In genomic region chr6:128303870-128304269, GRCh38 we compare ENCODE assay signal across 22 cellular contexts.
DNase-seq lines count a peak whose midpoint lies in the region; ATAC-seq and TF ChIP-seq lines count a peak whose summit lies in the region.
"Had no signal": no experiment of that assay in that cellular context is flagged by ENCODE, and none has a peak within 500 bp of the region (broad histone marks: within the 10 kb centered on the region; RNA-seq: fewer than 3 reads in every experiment).

No MANE protein-coding gene starts in this region.

- no peak overlapping the region for H3K27ac ChIP-seq in uterus
- H3K27ac ChIP-seq: A549; BLaER1 treated with 17β-estradiol and CSF1 and Interleukin-3, amounts not matched to agents 10 nM and 100 nM; SJSA1 had no signal

- TF ChIP-seq POLR2A in uterus (IDR thresholded peaks at IDR 0.05) = no peak

- no peaks in the 10 kb centered on the region for H3K36me3 ChIP-seq in uterus
- H3K36me3 ChIP-seq: BLaER1 treated with 17β-estradiol and CSF1 and Interleukin-3, amounts not matched to agents 10 nM and 100 nM; SJSA1 had no signal

- H3K9me3 ChIP-seq in uterus = no peaks in the 10 kb centered on the region
- H3K9me3 ChIP-seq: A549, SJSA1 had no signal

- TF ChIP-seq CTCF in fibroblast of mammary gland (conservative IDR thresholded peaks at IDR 0.05; ENCODE audit: control insufficient read depth, insufficient read depth, low read depth, low read length) = no peak
- TF ChIP-seq CTCF in uterus (IDR thresholded peaks at IDR 0.05) = no peak

- H3K27me3 ChIP-seq in uterus = no peaks in the 10 kb centered on the region
- H3K27me3 ChIP-seq: BLaER1 treated with 17β-estradiol and CSF1 and Interleukin-3, amounts not matched to agents 10 nM and 100 nM; SJSA1 had no signal

- ATAC-seq in activated CD8-positive, alpha-beta T cell treated with anti-CD3 and anti-CD28 coated beads, Interleukin-2, amount 10 ng/mL, durations not matched to agents 7 days and 5 days = no peak
- no peak for ATAC-seq in HG03097 (IDR thresholded peaks at IDR 0.05; ENCODE audit: low FRiP score, unreplicated experiment)
- no peak for ATAC-seq in GM18907 (IDR thresholded peaks at IDR 0.05; ENCODE audit: unreplicated experiment)
- ATAC-seq: A549; CD8-positive, alpha-beta T cell had no signal

- DNase-seq in AML-193 (lab: John Stamatoyannopoulos, UW) (peak; percentile 88 to 90), MV-4-11 (lab: John Stamatoyannopoulos, UW) (peak; percentile 98), SIG-M5 treated with dmso at 0.1 percent for 504 hours (lab: John Stamatoyannopoulos, UW; ENCODE audit: unreplicated experiment) (peak; percentile 90), fibroblast of mammary gland (ENCODE audit: low read depth) (peak; percentile 2), uterus (no peak)
- DNase-seq in activated CD8-positive, alpha-beta T cell treated with anti-CD3 and anti-CD28 coated beads, Interleukin-2, amount 10 ng/mL, durations not matched to agents 7 days and 5 days = no peak
- DNase-seq: CD8-positive, alpha-beta T cell; DMS53; Karpas-422; MM.1S; NCI-H1417; NCI-H187 treated with DMSO at 0.1 percent for 48 hours; NCI-H2227 treated with DMSO at 0.1 percent for 48 hours; NCI-H510A treated with DMSO at 0.1 percent for 48 hours; NCI-H774; SW 1271 had no signal

- POLR2A ChIA-PET in activated CD8-positive, alpha-beta T cell treated with anti-CD3 and anti-CD28 coated beads, Interleukin-2, amount 10 ng/mL, durations not matched to agents 7 days and 5 days (lab: Charles Lee) = no interaction called here

- H3K27ac Mint-ChIP-seq in activated CD8-positive, alpha-beta T cell treated with anti-CD3 and anti-CD28 coated beads, Interleukin-2, amount 10 ng/mL, durations not matched to agents 7 days and 5 days = no peak overlapping the region
- H3K27ac Mint-ChIP-seq: CD8-positive, alpha-beta T cell; IgD-negative memory B cell had no signal

- CTCF ChIA-PET in activated CD8-positive, alpha-beta T cell treated with anti-CD3 and anti-CD28 coated beads, Interleukin-2, amount 10 ng/mL, durations not matched to agents 7 days and 5 days (lab: Charles Lee) = no interaction called here

- no peaks in the 10 kb centered on the region for H3K4me1 ChIP-seq in uterus
- H3K4me1 ChIP-seq: A549; BLaER1 treated with 17β-estradiol and CSF1 and Interleukin-3, amounts not matched to agents 10 nM and 100 nM; SJSA1 had no signal

- peaks cover 13% of the 10 kb centered on the region for H3K4me1 Mint-ChIP-seq in activated CD8-positive, alpha-beta T cell treated with anti-CD3 and anti-CD28 coated beads, Interleukin-2, amount 10 ng/mL, durations not matched to agents 7 days and 5 days (ENCODE audit: low read depth)

- H3K4me3 ChIP-seq in fibroblast of mammary gland (ENCODE audit: control insufficient read depth, low read depth, low read length) (no peak overlapping the region), uterus (no peak overlapping the region)
- H3K4me3 ChIP-seq: A549; BLaER1 treated with 17β-estradiol and CSF1 and Interleukin-3, amounts not matched to agents 10 nM and 100 nM; SJSA1 had no signal

- intact Hi-C loops in uterus (cut with DNase I; ENCODE audit: low total_unique reads) = no loop called here

- H3K4me3 Mint-ChIP-seq in activated CD8-positive, alpha-beta T cell treated with anti-CD3 and anti-CD28 coated beads, Interleukin-2, amount 10 ng/mL, durations not matched to agents 7 days and 5 days = no peak overlapping the region
- H3K4me3 Mint-ChIP-seq: CD8-positive, alpha-beta T cell; IgD-negative memory B cell had no signal

- H3K9me3 Mint-ChIP-seq in activated CD8-positive, alpha-beta T cell treated with anti-CD3 and anti-CD28 coated beads, Interleukin-2, amount 10 ng/mL, durations not matched to agents 7 days and 5 days (ENCODE audit: insufficient read depth) = peaks cover 4% of the 10 kb centered on the region

- H3K27me3 Mint-ChIP-seq in activated CD8-positive, alpha-beta T cell treated with anti-CD3 and anti-CD28 coated beads, Interleukin-2, amount 10 ng/mL, durations not matched to agents 7 days and 5 days (ENCODE audit: low read depth) = no peaks in the 10 kb centered on the region
- H3K27me3 Mint-ChIP-seq: IgD-negative memory B cell had no signal

- H3K36me3 Mint-ChIP-seq in activated CD8-positive, alpha-beta T cell treated with anti-CD3 and anti-CD28 coated beads, Interleukin-2, amount 10 ng/mL, durations not matched to agents 7 days and 5 days (ENCODE audit: low read depth) = peaks cover 16% of the 10 kb centered on the region
- H3K36me3 Mint-ChIP-seq: CD8-positive, alpha-beta T cell; IgD-negative memory B cell had no signal

Comparison
In these comparisons a context has a peak if more than half of its experiments do, and no peak if none do; other contexts are left out.
1. DNase-seq: peak in AML-193 (2 of 2), MV-4-11 (single experiment), SIG-M5 treated with dmso at 0.1 percent for 504 hours (single experiment) and fibroblast of mammary gland (single experiment); none in activated CD8-positive, alpha-beta T cell treated with anti-CD3 and anti-CD28 coated beads, Interleukin-2, amount 10 ng/mL, durations not matched to agents 7 days and 5 days (single experiment) and uterus (0 of 2).